In the genomic region with DNA sequence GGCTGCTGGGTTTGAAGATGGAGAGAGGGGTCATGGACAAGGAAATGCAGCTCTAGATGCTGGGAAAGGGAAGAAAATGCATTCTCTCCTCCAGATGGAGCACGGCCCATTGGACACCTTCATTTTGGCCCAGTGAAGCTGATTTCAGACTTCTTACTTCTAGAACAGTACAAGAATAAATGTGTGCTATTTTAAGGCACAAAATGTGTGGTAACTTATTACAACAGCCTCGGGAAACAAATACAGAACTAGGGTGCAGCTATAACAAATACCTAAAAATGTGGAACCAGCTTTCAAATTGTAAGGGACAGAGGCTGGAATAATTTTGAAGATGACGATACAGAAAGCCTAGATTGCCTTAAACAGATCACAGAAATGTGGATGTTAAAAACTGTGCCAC, we compare ENCODE assay signal across 20 cellular contexts.
"Had no signal": no experiment of that assay in that cellular context is flagged by ENCODE, and none has a peak within 500 bp of the region (broad histone marks: within the 10 kb centered on the region; RNA-seq: fewer than 3 reads in every experiment).

No MANE protein-coding gene starts in this region.

- ATAC-seq: activated CD8-positive, alpha-beta T cell treated with anti-CD3 and anti-CD28 coated beads for 36 hours; activated naive CD8-positive, alpha-beta T cell treated with anti-CD3 and anti-CD28 coated beads, Interleukin-2, amount 50 U/mL, for 24 hours; natural killer cell treated with Interleukin-12 subunit alpha and Interleukin-12 subunit beta and Interleukin-15 and Interleukin-18, amount 100 ng/mL, for 72 hours; stimulated activated memory B cell treated with anti-CD40 and anti-IgM and Interleukin-4, amounts not matched to agents 10 μg/mL and 1 μg/mL and 100 μg/mL, for 72 hours had no signal

- H3K27me3 Mint-ChIP-seq: natural killer cell treated with Interleukin-12 subunit alpha and Interleukin-12 subunit beta and Interleukin-15 and Interleukin-18, amount 100 ng/mL, for 72 hours; stimulated activated memory B cell treated with anti-CD40 and anti-IgM and Interleukin-4, amounts not matched to agents 10 μg/mL and 1 μg/mL and 100 μg/mL, for 72 hours had no signal

- H3K27ac ChIP-seq: brain microvascular endothelial cell, thyroid gland, vagina had no signal

- H3K4me3 ChIP-seq: esophagus squamous epithelium, sigmoid colon, thyroid gland, vagina had no signal

- H3K27me3 ChIP-seq: brain microvascular endothelial cell, esophagus squamous epithelium, sigmoid colon, thyroid gland, vagina had no signal

- H3K36me3 ChIP-seq: brain microvascular endothelial cell, esophagus squamous epithelium, sigmoid colon, thyroid gland, vagina had no signal

- H3K9me3 ChIP-seq: esophagus squamous epithelium, sigmoid colon, thyroid gland, vagina had no signal

- H3K9me3 Mint-ChIP-seq: activated CD8-positive, alpha-beta T cell treated with anti-CD3 and anti-CD28 coated beads for 36 hours; activated naive CD4-positive, alpha-beta T cell treated with anti-CD3 and anti-CD28 coated beads for 36 hours; activated T-cell treated with anti-CD3 and anti-CD28 coated beads, Interleukin-2, amount 50 U/mL, for 24 hours; activated T-helper 2 cell treated with anti-CD3 and anti-CD28 coated beads, Interferon-gamma antibody, Interleukin-2, Interleukin-4, amounts not matched to agents 10 μg/mL and 5 μg/mL and 100 μg/mL, durations not matched to agents 14 hours and 24 hours and 36 hours; natural killer cell treated with Interleukin-12 subunit alpha and Interleukin-12 subunit beta and Interleukin-15 and Interleukin-18, amount 100 ng/mL, for 72 hours; stimulated activated memory B cell treated with anti-CD40 and anti-IgM and Interleukin-4, amounts not matched to agents 10 μg/mL and 1 μg/mL and 100 μg/mL, for 72 hours had no signal

- H3K36me3 Mint-ChIP-seq: natural killer cell treated with Interleukin-12 subunit alpha and Interleukin-12 subunit beta and Interleukin-15 and Interleukin-18, amount 100 ng/mL, for 72 hours; stimulated activated memory B cell treated with anti-CD40 and anti-IgM and Interleukin-4, amounts not matched to agents 10 μg/mL and 1 μg/mL and 100 μg/mL, for 72 hours had no signal

- H3K27ac Mint-ChIP-seq: activated CD8-positive, alpha-beta T cell treated with anti-CD3 and anti-CD28 coated beads for 36 hours; activated naive CD4-positive, alpha-beta T cell treated with anti-CD3 and anti-CD28 coated beads for 36 hours; activated naive CD8-positive, alpha-beta T cell treated with anti-CD3 and anti-CD28 coated beads, Interleukin-2, amount 50 U/mL, for 24 hours; activated T-cell treated with anti-CD3 and anti-CD28 coated beads, Interleukin-2, amount 50 U/mL, for 24 hours; activated T-helper 2 cell treated with anti-CD3 and anti-CD28 coated beads, Interferon-gamma antibody, Interleukin-2, Interleukin-4, amounts not matched to agents 10 μg/mL and 5 μg/mL and 100 μg/mL, durations not matched to agents 14 hours and 24 hours and 36 hours; mesothelial cell of epicardium; natural killer cell treated with Interleukin-12 subunit alpha and Interleukin-12 subunit beta and Interleukin-15 and Interleukin-18, amount 100 ng/mL, for 72 hours; stimulated activated memory B cell treated with anti-CD40 and anti-IgM and Interleukin-4, amounts not matched to agents 10 μg/mL and 1 μg/mL and 100 μg/mL, for 72 hours had no signal

- DNase-seq: activated CD4-positive, alpha-beta T cell treated with anti-CD3 and anti-CD28 coated beads for 48 hours; activated CD4-positive, CD25-positive, alpha-beta regulatory T cell; activated CD8-positive, alpha-beta T cell treated with anti-CD3 and anti-CD28 coated beads for 36 hours; activated naive CD4-positive, alpha-beta T cell treated with anti-CD3 and anti-CD28 coated beads for 36 hours; activated naive CD8-positive, alpha-beta T cell treated with anti-CD3 and anti-CD28 coated beads, Interleukin-2, amount 50 U/mL, for 24 hours; activated T-cell treated with anti-CD3 and anti-CD28 coated beads, Interleukin-2, amount 50 U/mL, for 24 hours; anterior cingulate cortex; brain microvascular endothelial cell; dermis blood vessel endothelial cell; effector memory CD4-positive, alpha-beta T cell; esophagus squamous epithelium; nucleus accumbens; sigmoid colon; stimulated activated CD4-positive, alpha-beta T cell treated with anti-CD3 and anti-CD28 coated beads, Interleukin-4, amount 100 ng/mL, for 4 hours; thyroid gland had no signal

- H3K4me1 Mint-ChIP-seq: mesothelial cell of epicardium had no signal

- H3K4me3 Mint-ChIP-seq: activated CD8-positive, alpha-beta T cell treated with anti-CD3 and anti-CD28 coated beads for 36 hours; activated naive CD4-positive, alpha-beta T cell treated with anti-CD3 and anti-CD28 coated beads for 36 hours; activated naive CD8-positive, alpha-beta T cell treated with anti-CD3 and anti-CD28 coated beads, Interleukin-2, amount 50 U/mL, for 24 hours; activated T-cell treated with anti-CD3 and anti-CD28 coated beads, Interleukin-2, amount 50 U/mL, for 24 hours; mesothelial cell of epicardium; natural killer cell treated with Interleukin-12 subunit alpha and Interleukin-12 subunit beta and Interleukin-15 and Interleukin-18, amount 100 ng/mL, for 72 hours; stimulated activated memory B cell treated with anti-CD40 and anti-IgM and Interleukin-4, amounts not matched to agents 10 μg/mL and 1 μg/mL and 100 μg/mL, for 72 hours had no signal
